Comparison of ENCODE assay signal across 27 cellular contexts in genomic region chr12:124354400-124354799, GRCh38. TPM values are rescaled to one million over a fixed set of nuclear protein-coding genes. Genes with fewer than 3 reads are reported as not detected.
"Had no signal": no experiment of that assay in that cellular context is flagged by ENCODE, and none has a peak within 500 bp of the region (broad histone marks: within the 10 kb centered on the region; RNA-seq: fewer than 3 reads in every experiment).

No MANE protein-coding gene starts in this region.

- H3K27ac ChIP-seq: lower lobe of right lung, neutrophil, parathyroid adenoma, suprapubic skin, vagina had no signal

- H3K4me1 Mint-ChIP-seq: memory B cell, natural killer cell had no signal

- H3K27ac Mint-ChIP-seq: immature natural killer cell; natural killer cell; progenitor cell of endocrine pancreas; stimulated activated naive CD8-positive, alpha-beta T cell treated with anti-CD3 and anti-CD28 coated beads, Interleukin-15, Interleukin-2, amounts not matched to agents 100 ng/mL and 50 ng/mL, for 24 hours had no signal

- H3K4me3 ChIP-seq: heart right ventricle, lower lobe of right lung, smooth muscle cell, suprapubic skin, vagina had no signal

- H3K9ac ChIP-seq: parathyroid adenoma had no signal

- FAIRE-seq: endometrium had no signal

- ATAC-seq: effector memory CD8-positive, alpha-beta T cell; heart right ventricle; left ventricle myocardium superior; lower lobe of right lung; natural killer cell; sciatic nerve had no signal

- H3K9me3 ChIP-seq: heart right ventricle, lower lobe of right lung, neutrophil, suprapubic skin, vagina had no signal

- DNase-seq: cerebellar nuclear complex; cortex of kidney; effector memory CD8-positive, alpha-beta T cell; foreskin fibroblast; glutamatergic neuron; heart right ventricle; hippocampal formation; immature natural killer cell; islet precursor cell; left ventricle myocardium superior; lower lobe of right lung; natural killer cell; stimulated activated CD4-positive, alpha-beta T cell treated with anti-CD3 and anti-CD28 coated beads, Interleukin-12 subunit alpha, Interleukin-12 subunit beta, amount 100 ng/mL, for 4 hours; stimulated activated CD4-positive, alpha-beta T cell treated with anti-CD3 and anti-CD28 coated beads, Interleukin-1b, Interleukin-23, amount 100 ng/mL, for 48 hours; stimulated activated CD4-positive, alpha-beta T cell treated with anti-CD3 and anti-CD28 coated beads, Interleukin-4, amount 100 ng/mL, for 1 hour; stimulated activated CD8-positive, alpha-beta memory T cell treated with anti-CD3 and anti-CD28 coated beads, Interleukin-4, amount 100 ng/mL, for 48 hours; trophoblast cell had no signal

- H2AFZ ChIP-seq: parathyroid adenoma had no signal

- H3K27me3 ChIP-seq: heart right ventricle, neutrophil, suprapubic skin, vagina had no signal

- H3K4me3 Mint-ChIP-seq: effector memory CD8-positive, alpha-beta T cell; immature natural killer cell; memory B cell; natural killer cell; stimulated activated naive CD8-positive, alpha-beta T cell treated with anti-CD3 and anti-CD28 coated beads, Interleukin-15, Interleukin-2, amounts not matched to agents 100 ng/mL and 50 ng/mL, for 24 hours had no signal

- H3K4me2 ChIP-seq: smooth muscle cell had no signal

- H3K9me3 Mint-ChIP-seq: effector memory CD8-positive, alpha-beta T cell; immature natural killer cell; memory B cell; natural killer cell; stimulated activated naive CD8-positive, alpha-beta T cell treated with anti-CD3 and anti-CD28 coated beads, Interleukin-15, Interleukin-2, amounts not matched to agents 100 ng/mL and 50 ng/mL, for 24 hours had no signal

- H3K27me3 Mint-ChIP-seq: effector memory CD8-positive, alpha-beta T cell; memory B cell; progenitor cell of endocrine pancreas; stimulated activated naive CD8-positive, alpha-beta T cell treated with anti-CD3 and anti-CD28 coated beads, Interleukin-15, Interleukin-2, amounts not matched to agents 100 ng/mL and 50 ng/mL, for 24 hours had no signal

RNA-seq across cellular contexts. Expression of gene RFLNA, which starts 59.5 kb away (rescaled TPM):
- polyA plus RNA-seq: immature natural killer cell had no signal
